Comparison of ENCODE assay signal across 1 cellular context in the genomic region with DNA sequence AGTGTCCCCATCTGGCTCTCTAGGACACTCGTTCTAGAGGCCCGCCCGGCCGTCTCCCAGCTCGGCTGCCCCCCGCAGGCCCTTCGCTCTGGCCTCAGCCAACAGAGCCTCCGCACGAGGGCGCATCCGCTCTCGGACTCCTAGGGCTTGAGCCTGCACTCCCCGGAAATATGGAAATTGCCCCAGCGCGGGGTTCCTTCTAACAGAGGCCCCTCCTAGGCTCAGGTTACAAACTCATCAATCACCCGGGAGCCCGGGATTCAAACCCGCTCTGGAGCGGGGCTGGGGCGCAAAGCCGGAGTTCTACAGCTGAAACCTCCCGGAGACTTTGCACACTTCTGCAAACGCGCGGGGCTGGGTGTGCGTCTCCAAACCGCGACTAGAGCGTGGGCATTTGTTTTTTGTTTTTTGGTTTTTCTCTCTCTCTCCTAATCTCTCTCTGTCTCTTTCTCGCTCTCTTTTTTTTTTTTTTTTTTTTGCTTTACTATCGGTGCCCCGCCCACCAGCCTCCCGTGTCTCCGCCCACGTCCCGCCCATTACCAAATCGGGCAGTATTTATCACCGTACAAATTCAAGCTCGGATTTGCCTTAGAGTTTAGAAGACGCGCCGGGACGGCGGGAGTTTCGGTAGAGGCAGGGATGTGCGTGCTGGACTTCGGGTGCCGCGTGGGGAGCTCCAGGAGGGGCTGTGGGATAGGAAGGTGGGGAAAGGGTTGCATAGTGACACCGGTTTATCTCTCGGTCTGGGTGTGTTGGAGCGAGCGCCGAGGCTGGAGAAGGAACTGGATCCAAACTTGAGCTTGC.
TF ChIP-seq lines count a peak whose summit lies in the region.

No MANE protein-coding gene starts in this region.

TF ChIP-seq in GM23338, 12 proteins besides CTCF, POLR2A, EP300 and RAD21 (continued from another document):
- TF ChIP-seq, protein P1, sequence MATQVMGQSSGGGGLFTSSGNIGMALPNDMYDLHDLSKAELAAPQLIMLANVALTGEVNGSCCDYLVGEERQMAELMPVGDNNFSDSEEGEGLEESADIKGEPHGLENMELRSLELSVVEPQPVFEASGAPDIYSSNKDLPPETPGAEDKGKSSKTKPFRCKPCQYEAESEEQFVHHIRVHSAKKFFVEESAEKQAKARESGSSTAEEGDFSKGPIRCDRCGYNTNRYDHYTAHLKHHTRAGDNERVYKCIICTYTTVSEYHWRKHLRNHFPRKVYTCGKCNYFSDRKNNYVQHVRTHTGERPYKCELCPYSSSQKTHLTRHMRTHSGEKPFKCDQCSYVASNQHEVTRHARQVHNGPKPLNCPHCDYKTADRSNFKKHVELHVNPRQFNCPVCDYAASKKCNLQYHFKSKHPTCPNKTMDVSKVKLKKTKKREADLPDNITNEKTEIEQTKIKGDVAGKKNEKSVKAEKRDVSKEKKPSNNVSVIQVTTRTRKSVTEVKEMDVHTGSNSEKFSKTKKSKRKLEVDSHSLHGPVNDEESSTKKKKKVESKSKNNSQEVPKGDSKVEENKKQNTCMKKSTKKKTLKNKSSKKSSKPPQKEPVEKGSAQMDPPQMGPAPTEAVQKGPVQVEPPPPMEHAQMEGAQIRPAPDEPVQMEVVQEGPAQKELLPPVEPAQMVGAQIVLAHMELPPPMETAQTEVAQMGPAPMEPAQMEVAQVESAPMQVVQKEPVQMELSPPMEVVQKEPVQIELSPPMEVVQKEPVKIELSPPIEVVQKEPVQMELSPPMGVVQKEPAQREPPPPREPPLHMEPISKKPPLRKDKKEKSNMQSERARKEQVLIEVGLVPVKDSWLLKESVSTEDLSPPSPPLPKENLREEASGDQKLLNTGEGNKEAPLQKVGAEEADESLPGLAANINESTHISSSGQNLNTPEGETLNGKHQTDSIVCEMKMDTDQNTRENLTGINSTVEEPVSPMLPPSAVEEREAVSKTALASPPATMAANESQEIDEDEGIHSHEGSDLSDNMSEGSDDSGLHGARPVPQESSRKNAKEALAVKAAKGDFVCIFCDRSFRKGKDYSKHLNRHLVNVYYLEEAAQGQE (IDR thresholded peaks at IDR 0.05; ENCODE audit: unreplicated experiment): no peak
- TF ChIP-seq ETS1 (IDR thresholded peaks at IDR 0.05) (0 out of 2 replicates have a peak, but pooled peaks have one; percentile 26), NANOG (IDR thresholded peaks at IDR 0.05; ENCODE audit: borderline replicate concordance) (no peak), JUNB (IDR thresholded peaks at IDR 0.05; ENCODE audit: unreplicated experiment) (no peak), STAT1 (IDR thresholded peaks at IDR 0.05; ENCODE audit: unreplicated experiment) (no peak), ZNF462 (CRISPR knock-in tag; IDR thresholded peaks at IDR 0.05) (no peak)
